In genomic region chr12:89348894-89349669, GRCh38 we compare ENCODE assay signal across 9 cellular contexts. TPM values are rescaled to one million over a fixed set of nuclear protein-coding genes. Genes with fewer than 3 reads are reported as not detected.
A peak's percentile ranks its signal among the peaks of the same experiment; 100 is the strongest.
DNase-seq lines count a peak whose midpoint lies in the region; ATAC-seq lines count a peak whose summit lies in the region.
"Had no signal": no experiment of that assay in that cellular context is flagged by ENCODE, and none has a peak within 500 bp of the region (broad histone marks: within the 10 kb centered on the region; RNA-seq: fewer than 3 reads in every experiment).

No MANE protein-coding gene starts in this region.

- H3K27ac Mint-ChIP-seq in activated T-helper 1 cell treated with anti-CD3 and anti-CD28 coated beads, Interleukin-12 subunit alpha, Interleukin-12 subunit beta, Interleukin-2, Interleukin-4 antibody, amounts not matched to agents 30 ng/mL and 10 ng/mL and 1 ng/mL, durations not matched to agents 14 hours and 24 hours and 36 hours, result peak overlapping the region; percentile 73
- no peak overlapping the region for H3K27ac Mint-ChIP-seq in stimulated activated naive CD8-positive, alpha-beta T cell treated with anti-CD3 and anti-CD28 coated beads, Interleukin-15, amount 100 ng/mL, for 72 hours
- H3K27ac Mint-ChIP-seq in naive thymus-derived CD8-positive, alpha-beta T cell, result peak overlapping the region in 1 of 10 donors; percentile 71

- no peak for ATAC-seq in stimulated activated naive CD8-positive, alpha-beta T cell treated with anti-CD3 and anti-CD28 coated beads, Interleukin-15, amount 100 ng/mL, for 72 hours
- no peak for ATAC-seq in naive thymus-derived CD8-positive, alpha-beta T cell
- ATAC-seq in HG02981 (IDR thresholded peaks at IDR 0.05; ENCODE audit: unreplicated experiment), result no peak

- H3K4me3 Mint-ChIP-seq in activated T-helper 1 cell treated with anti-CD3 and anti-CD28 coated beads, Interleukin-12 subunit alpha, Interleukin-12 subunit beta, Interleukin-2, Interleukin-4 antibody, amounts not matched to agents 30 ng/mL and 10 ng/mL and 1 ng/mL, durations not matched to agents 14 hours and 24 hours and 36 hours, result peak overlapping the region; percentile 98
- peak overlapping the region; percentile 50 to 82 for H3K4me3 Mint-ChIP-seq in stimulated activated naive CD8-positive, alpha-beta T cell treated with anti-CD3 and anti-CD28 coated beads, Interleukin-15, amount 100 ng/mL, for 72 hours
- H3K4me3 Mint-ChIP-seq in naive thymus-derived CD8-positive, alpha-beta T cell, result peak overlapping the region in 2 of 10 donors; percentile 80 to 94

- H3K27me3 ChIP-seq in iPS-18a (ENCODE audit: control insufficient read depth, insufficient read depth, low read length), result peaks cover 44% of the 10 kb centered on the region

- H3K27ac ChIP-seq in iPS-18a (ENCODE audit: low read length), result no peak overlapping the region

- H3K4me1 ChIP-seq in iPS-18a (ENCODE audit: control insufficient read depth, low read depth, low read length), result peaks cover 54% of the 10 kb centered on the region

- H3K4me1 Mint-ChIP-seq in activated T-helper 1 cell treated with anti-CD3 and anti-CD28 coated beads, Interleukin-12 subunit alpha, Interleukin-12 subunit beta, Interleukin-2, Interleukin-4 antibody, amounts not matched to agents 30 ng/mL and 10 ng/mL and 1 ng/mL, durations not matched to agents 14 hours and 24 hours and 36 hours (ENCODE audit: low read depth), result peaks cover 59% of the 10 kb centered on the region
- H3K4me1 Mint-ChIP-seq in stimulated activated naive CD8-positive, alpha-beta T cell treated with anti-CD3 and anti-CD28 coated beads, Interleukin-15, amount 100 ng/mL, for 72 hours, result peaks cover 48% of the 10 kb centered on the region
- H3K4me1 Mint-ChIP-seq in naive thymus-derived CD8-positive, alpha-beta T cell, result peaks cover 31 to 75% (median 52%) of the 10 kb centered on the region in 4 donors

- peaks cover 34% of the 10 kb centered on the region for H3K36me3 ChIP-seq in iPS-18a (ENCODE audit: control insufficient read depth, low read depth, low read length)

- H3K9ac ChIP-seq in iPS-18a (ENCODE audit: low read length), result peak overlapping the region; percentile 97

- DNase-seq in NCI-H748 (lab: John Stamatoyannopoulos, UW; ENCODE audit: unreplicated experiment) (peak; percentile 26), NCI-H748 treated with DMSO at 0.1 percent for 48 hours (lab: John Stamatoyannopoulos, UW) (no peak), D341Med (ENCODE audit: low spot score) (no peak)
- no peak for DNase-seq in activated T-helper 1 cell treated with anti-CD3 and anti-CD28 coated beads, Interleukin-12 subunit alpha, Interleukin-12 subunit beta, Interleukin-2, Interleukin-4 antibody, amounts not matched to agents 30 ng/mL and 10 ng/mL and 1 ng/mL, durations not matched to agents 14 hours and 24 hours and 36 hours (ENCODE audit: low spot score)
- no peak for DNase-seq in stimulated activated naive CD8-positive, alpha-beta T cell treated with anti-CD3 and anti-CD28 coated beads, Interleukin-15, amount 100 ng/mL, for 72 hours
- no peak for DNase-seq in naive thymus-derived CD8-positive, alpha-beta T cell
- DNase-seq: NK-92 treated with Interleukin-12 subunit alpha and Interleukin-12 subunit beta, amount 100 ng/mL, for 24 hours had no signal

- no peaks in the 10 kb centered on the region for H3K9me3 ChIP-seq in iPS-18a (ENCODE audit: control insufficient read depth, low read depth, low read length)

- POLR2A ChIA-PET in naive thymus-derived CD8-positive, alpha-beta T cell (lab: Charles Lee), result no interaction called here

- H3K36me3 Mint-ChIP-seq in activated T-helper 1 cell treated with anti-CD3 and anti-CD28 coated beads, Interleukin-12 subunit alpha, Interleukin-12 subunit beta, Interleukin-2, Interleukin-4 antibody, amounts not matched to agents 30 ng/mL and 10 ng/mL and 1 ng/mL, durations not matched to agents 14 hours and 24 hours and 36 hours (ENCODE audit: low read depth), result peaks cover 49% of the 10 kb centered on the region
- H3K36me3 Mint-ChIP-seq in naive thymus-derived CD8-positive, alpha-beta T cell, result no peaks in the 10 kb centered on the region

- H3K27me3 Mint-ChIP-seq in activated T-helper 1 cell treated with anti-CD3 and anti-CD28 coated beads, Interleukin-12 subunit alpha, Interleukin-12 subunit beta, Interleukin-2, Interleukin-4 antibody, amounts not matched to agents 30 ng/mL and 10 ng/mL and 1 ng/mL, durations not matched to agents 14 hours and 24 hours and 36 hours (ENCODE audit: insufficient read depth), result no peaks in the 10 kb centered on the region
- peaks cover 38% of the 10 kb centered on the region for H3K27me3 Mint-ChIP-seq in stimulated activated naive CD8-positive, alpha-beta T cell treated with anti-CD3 and anti-CD28 coated beads, Interleukin-15, amount 100 ng/mL, for 72 hours
- H3K27me3 Mint-ChIP-seq in naive thymus-derived CD8-positive, alpha-beta T cell, result peaks cover 0 to 15% (median 1%) of the 10 kb centered on the region in 5 donors

- intact Hi-C loops in activated T-helper 1 cell treated with anti-CD3 and anti-CD28 coated beads, Interleukin-12 subunit alpha, Interleukin-12 subunit beta, Interleukin-2, Interleukin-4 antibody, amounts not matched to agents 30 ng/mL and 10 ng/mL and 1 ng/mL, durations not matched to agents 14 hours and 24 hours and 36 hours (cut with micrococcal nuclease), result loop anchor here (5.0 kb wide), 1 partner anchor 42 kb away; no protein-coding TSS in a partner anchor

- H3K4me3 ChIP-seq in iPS-18a (ENCODE audit: low read length), result peak overlapping the region; percentile 97

- H3K9me3 Mint-ChIP-seq in activated T-helper 1 cell treated with anti-CD3 and anti-CD28 coated beads, Interleukin-12 subunit alpha, Interleukin-12 subunit beta, Interleukin-2, Interleukin-4 antibody, amounts not matched to agents 30 ng/mL and 10 ng/mL and 1 ng/mL, durations not matched to agents 14 hours and 24 hours and 36 hours, result no peaks in the 10 kb centered on the region
- H3K9me3 Mint-ChIP-seq in stimulated activated naive CD8-positive, alpha-beta T cell treated with anti-CD3 and anti-CD28 coated beads, Interleukin-15, amount 100 ng/mL, for 72 hours, result no peaks in the 10 kb centered on the region
- H3K9me3 Mint-ChIP-seq in naive thymus-derived CD8-positive, alpha-beta T cell, result no peaks in the 10 kb centered on the region

RNA-seq across cellular contexts. Expression of gene DUSP6, which starts 3.2 kb away (rescaled TPM):
- 108 and 115 TPM in 2 replicates for total RNA-seq in activated T-helper 1 cell treated with anti-CD3 and anti-CD28 coated beads, Interleukin-12 subunit alpha, Interleukin-12 subunit beta, Interleukin-2, Interleukin-4 antibody, amounts not matched to agents 30 ng/mL and 10 ng/mL and 1 ng/mL, durations not matched to agents 14 hours and 24 hours and 36 hours
- 1 to 10 TPM in 1 of 2 experiments, under 1 TPM in 1; 0.57 to 1.4 TPM for total RNA-seq in naive thymus-derived CD8-positive, alpha-beta T cell
- 1 to 10 TPM in 2 of 3 donors, under 1 TPM in 1; 0.67 to 2.1 (median 1.1) TPM for polyA plus RNA-seq in naive thymus-derived CD8-positive, alpha-beta T cell

Comparison
In these comparisons a context has a peak if more than half of its experiments do, and no peak if none do; other contexts are left out.
1. RNA of gene DUSP6, which starts 3.2 kb away (total RNA-seq): 108 to 115 TPM in activated T-helper 1 cell treated with anti-CD3 and anti-CD28 coated beads, Interleukin-12 subunit alpha, Interleukin-12 subunit beta, Interleukin-2, Interleukin-4 antibody, amounts not matched to agents 30 ng/mL and 10 ng/mL and 1 ng/mL, durations not matched to agents 14 hours and 24 hours and 36 hours; 0.57 to 1.4 TPM in naive thymus-derived CD8-positive, alpha-beta T cell; every median in the first group is over 10 times any median in the second.